Comparison of ENCODE assay signal across 22 cellular contexts in the genomic region with DNA sequence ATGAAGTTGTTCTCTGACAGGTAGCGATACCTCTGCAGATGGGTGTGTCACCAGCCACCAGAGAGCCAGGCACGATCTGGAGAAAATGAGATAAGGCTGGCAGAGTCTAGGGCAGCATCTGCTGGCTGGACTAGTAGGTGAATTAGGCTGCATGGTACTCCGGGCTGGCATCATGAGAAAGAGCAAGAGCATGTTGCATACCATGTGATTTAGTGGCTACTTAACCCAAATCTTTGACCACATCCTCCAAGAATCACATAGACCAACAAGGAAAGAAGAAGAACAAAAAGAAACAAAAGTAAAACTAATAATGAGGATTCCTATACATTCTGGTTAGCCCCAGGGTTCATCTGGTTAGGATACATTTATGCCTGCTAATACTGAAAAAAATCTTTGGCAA. TPM values are rescaled to one million over a fixed set of nuclear protein-coding genes. Genes with fewer than 3 reads are reported as not detected.
DNase-seq lines count a peak whose midpoint lies in the region; ATAC-seq lines count a peak whose summit lies in the region.
"Had no signal": no experiment of that assay in that cellular context is flagged by ENCODE, and none has a peak within 500 bp of the region (broad histone marks: within the 10 kb centered on the region; RNA-seq: fewer than 3 reads in every experiment).

No MANE protein-coding gene starts in this region.

- no peaks in the 10 kb centered on the region for H3K9me3 Mint-ChIP-seq in activated naive CD8-positive, alpha-beta T cell treated with anti-CD3 and anti-CD28 coated beads, Interleukin-2, amount 10 ng/mL, durations not matched to agents 7 days and 5 days
- no peaks in the 10 kb centered on the region for H3K9me3 Mint-ChIP-seq in activated naive CD8-positive, alpha-beta T cell treated with anti-CD3 and anti-CD28 coated beads, Interleukin-2, amount 50 U/mL, for 24 hours
- no peaks in the 10 kb centered on the region for H3K9me3 Mint-ChIP-seq in T-helper 2 cell treated with Interferon-gamma antibody and Interleukin-4, amounts not matched to agents 5 μg/mL and 100 μg/mL, for 36 hours
- no peaks in the 10 kb centered on the region for H3K9me3 Mint-ChIP-seq in immature natural killer cell

- peak overlapping the region; percentile 62 for H3K27ac Mint-ChIP-seq in activated naive CD8-positive, alpha-beta T cell treated with anti-CD3 and anti-CD28 coated beads, Interleukin-2, amount 10 ng/mL, durations not matched to agents 7 days and 5 days
- no peak overlapping the region for H3K27ac Mint-ChIP-seq in activated naive CD8-positive, alpha-beta T cell treated with anti-CD3 and anti-CD28 coated beads, Interleukin-2, amount 50 U/mL, for 24 hours
- H3K27ac Mint-ChIP-seq in T-helper 2 cell treated with Interferon-gamma antibody and Interleukin-4, amounts not matched to agents 5 μg/mL and 100 μg/mL, for 36 hours = peak overlapping the region; percentile 52
- H3K27ac Mint-ChIP-seq in immature natural killer cell = peak overlapping the region; percentile 22 to 65 (median 57)
- H3K27ac Mint-ChIP-seq: GM23338 had no signal

- peak overlapping the region; percentile 28 for H3K4me3 Mint-ChIP-seq in activated naive CD8-positive, alpha-beta T cell treated with anti-CD3 and anti-CD28 coated beads, Interleukin-2, amount 10 ng/mL, durations not matched to agents 7 days and 5 days
- no peak overlapping the region for H3K4me3 Mint-ChIP-seq in activated naive CD8-positive, alpha-beta T cell treated with anti-CD3 and anti-CD28 coated beads, Interleukin-2, amount 50 U/mL, for 24 hours
- H3K4me3 Mint-ChIP-seq in T-helper 2 cell treated with Interferon-gamma antibody and Interleukin-4, amounts not matched to agents 5 μg/mL and 100 μg/mL, for 36 hours = peak overlapping the region; percentile 39
- peak overlapping the region; percentile 31 to 78 (median 73) for H3K4me3 Mint-ChIP-seq in immature natural killer cell
- H3K4me3 Mint-ChIP-seq: GM23338 had no signal

- H3K27me3 Mint-ChIP-seq in activated naive CD8-positive, alpha-beta T cell treated with anti-CD3 and anti-CD28 coated beads, Interleukin-2, amount 10 ng/mL, durations not matched to agents 7 days and 5 days = peaks cover 23% of the 10 kb centered on the region
- H3K27me3 Mint-ChIP-seq in activated naive CD8-positive, alpha-beta T cell treated with anti-CD3 and anti-CD28 coated beads, Interleukin-2, amount 50 U/mL, for 24 hours = peaks cover 2% of the 10 kb centered on the region
- peaks cover 7% of the 10 kb centered on the region for H3K27me3 Mint-ChIP-seq in T-helper 2 cell treated with Interferon-gamma antibody and Interleukin-4, amounts not matched to agents 5 μg/mL and 100 μg/mL, for 36 hours (ENCODE audit: low read depth)
- H3K27me3 Mint-ChIP-seq in immature natural killer cell (ENCODE audit: low read depth in 3 of 3) = peaks cover 0 to 3% (median 0%) of the 10 kb centered on the region in 3 donors

- peaks cover 28% of the 10 kb centered on the region for H3K4me1 Mint-ChIP-seq in activated naive CD8-positive, alpha-beta T cell treated with anti-CD3 and anti-CD28 coated beads, Interleukin-2, amount 10 ng/mL, durations not matched to agents 7 days and 5 days
- peaks cover 5% of the 10 kb centered on the region for H3K4me1 Mint-ChIP-seq in activated naive CD8-positive, alpha-beta T cell treated with anti-CD3 and anti-CD28 coated beads, Interleukin-2, amount 50 U/mL, for 24 hours
- H3K4me1 Mint-ChIP-seq in T-helper 2 cell treated with Interferon-gamma antibody and Interleukin-4, amounts not matched to agents 5 μg/mL and 100 μg/mL, for 36 hours (ENCODE audit: low read depth) = peaks cover 23% of the 10 kb centered on the region
- H3K4me1 Mint-ChIP-seq in immature natural killer cell = peaks cover 26 to 29% of the 10 kb centered on the region in 2 donors

- POLR2A ChIA-PET in activated naive CD8-positive, alpha-beta T cell treated with anti-CD3 and anti-CD28 coated beads, Interleukin-2, amount 10 ng/mL, durations not matched to agents 7 days and 5 days (lab: Charles Lee) = no interaction called here

- peaks cover 9% of the 10 kb centered on the region for H3K36me3 Mint-ChIP-seq in activated naive CD8-positive, alpha-beta T cell treated with anti-CD3 and anti-CD28 coated beads, Interleukin-2, amount 10 ng/mL, durations not matched to agents 7 days and 5 days
- H3K36me3 Mint-ChIP-seq in activated naive CD8-positive, alpha-beta T cell treated with anti-CD3 and anti-CD28 coated beads, Interleukin-2, amount 50 U/mL, for 24 hours (ENCODE audit: low read depth) = no peaks in the 10 kb centered on the region
- peaks cover 29% of the 10 kb centered on the region for H3K36me3 Mint-ChIP-seq in T-helper 2 cell treated with Interferon-gamma antibody and Interleukin-4, amounts not matched to agents 5 μg/mL and 100 μg/mL, for 36 hours (ENCODE audit: low read depth)
- peaks cover 18 to 25% (median 20%) of the 10 kb centered on the region in 3 donors for H3K36me3 Mint-ChIP-seq in immature natural killer cell

- intact Hi-C loops in head of caudate nucleus (cut with DNase I) = no loop called here

- DNase-seq in activated naive CD8-positive, alpha-beta T cell treated with anti-CD3 and anti-CD28 coated beads, Interleukin-2, amount 10 ng/mL, durations not matched to agents 7 days and 5 days = no peak
- DNase-seq in activated naive CD8-positive, alpha-beta T cell treated with anti-CD3 and anti-CD28 coated beads, Interleukin-2, amount 50 U/mL, for 24 hours = no peak
- no peak for DNase-seq in T-helper 2 cell treated with Interferon-gamma antibody and Interleukin-4, amounts not matched to agents 5 μg/mL and 100 μg/mL, for 36 hours (ENCODE audit: low spot score)
- DNase-seq in immature natural killer cell (peak; percentile 33 to 64 (median 53)), head of caudate nucleus (no peak), NCI-H82 treated with DMSO at 0.1 percent for 48 hours (lab: John Stamatoyannopoulos, UW; ENCODE audit: unreplicated experiment) (no peak)
- DNase-seq: BE2C, DMS79 treated with DMSO at 0.1 percent for 48 hours, HCEC 1CT, KBM-7, NCI-H1092 treated with DMSO at 0.1 percent for 48 hours, NCI-H1436 treated with DMSO at 0.1 percent for 48 hours, NCI-H1930, PC-9, RPMI8226, SHP77 had no signal

- ATAC-seq in activated naive CD8-positive, alpha-beta T cell treated with anti-CD3 and anti-CD28 coated beads, Interleukin-2, amount 10 ng/mL, durations not matched to agents 7 days and 5 days (ENCODE audit: low read depth) = peak; percentile 63
- ATAC-seq in activated naive CD8-positive, alpha-beta T cell treated with anti-CD3 and anti-CD28 coated beads, Interleukin-2, amount 50 U/mL, for 24 hours = no peak
- no peak for ATAC-seq in GM18907 (IDR thresholded peaks at IDR 0.05; ENCODE audit: unreplicated experiment)
- ATAC-seq: GM23338, HepG2 had no signal

RNA-seq across cellular contexts. Expression of a gene that starts 23.4 kb away (rescaled TPM):
- not detected for total RNA-seq in activated naive CD8-positive, alpha-beta T cell treated with anti-CD3 and anti-CD28 coated beads, Interleukin-2, amount 10 ng/mL, durations not matched to agents 7 days and 5 days
- polyA plus RNA-seq in immature natural killer cell = not detected
- total RNA-seq: A673, GM23338, HepG2, HT-29, NCI-H460, PC-9 had no signal
- polyA plus RNA-seq: GM23338, HepG2 had no signal

RNA-seq across cellular contexts. Expression of a gene that starts 31.0 kb away (rescaled TPM):
- 10 to 100 TPM; 11.2 to 12.3 TPM for total RNA-seq in activated naive CD8-positive, alpha-beta T cell treated with anti-CD3 and anti-CD28 coated beads, Interleukin-2, amount 10 ng/mL, durations not matched to agents 7 days and 5 days
- 100 to 1,000 TPM in 1 of 3 donors, 10 to 100 TPM in 2; 23.4 to 114 (median 47.0) TPM for polyA plus RNA-seq in immature natural killer cell
- total RNA-seq: A673, GM23338, HepG2, HT-29, NCI-H460 had no signal
- polyA plus RNA-seq: GM23338, HepG2 had no signal

RNA-seq across cellular contexts. Expression of a gene that starts 41.9 kb away (rescaled TPM):
- not detected for total RNA-seq in activated naive CD8-positive, alpha-beta T cell treated with anti-CD3 and anti-CD28 coated beads, Interleukin-2, amount 10 ng/mL, durations not matched to agents 7 days and 5 days
- polyA plus RNA-seq in immature natural killer cell = under 1 TPM in 2 of 3 donors, not detected in 1; 0.03 to 0.12 TPM
- total RNA-seq: HepG2, HT-29, NCI-H460, PC-9 had no signal
- polyA plus RNA-seq: HepG2 had no signal

Comparison
In these comparisons a context has a peak if more than half of its experiments do, and no peak if none do; other contexts are left out.
1. DNase-seq: peak in immature natural killer cell (3 of 3); none in activated naive CD8-positive, alpha-beta T cell treated with anti-CD3 and anti-CD28 coated beads, Interleukin-2, amount 10 ng/mL, durations not matched to agents 7 days and 5 days (single experiment), activated naive CD8-positive, alpha-beta T cell treated with anti-CD3 and anti-CD28 coated beads, Interleukin-2, amount 50 U/mL, for 24 hours (single experiment), T-helper 2 cell treated with Interferon-gamma antibody and Interleukin-4, amounts not matched to agents 5 μg/mL and 100 μg/mL, for 36 hours (single experiment), head of caudate nucleus (0 of 42) and NCI-H82 treated with DMSO at 0.1 percent for 48 hours (single experiment).